ENCODE assay signal across 30 cellular contexts in genomic region chr7:103569621-103570305, GRCh38.
"Had no signal": no experiment of that assay in that cellular context is flagged by ENCODE, and none has a peak within 500 bp of the region (broad histone marks: within the 10 kb centered on the region; RNA-seq: fewer than 3 reads in every experiment).

No MANE protein-coding gene starts in this region.

- H3K4me1 ChIP-seq: ascending aorta had no signal

- H3K4me2 ChIP-seq: PC-9 had no signal

- H3K36me3 Mint-ChIP-seq: activated CD8-positive, alpha-beta memory T cell treated with anti-CD3 and anti-CD28 coated beads, Interleukin-2, amount 10 ng/mL, durations not matched to agents 7 days and 5 days; activated naive CD8-positive, alpha-beta T cell treated with anti-CD3 and anti-CD28 coated beads for 36 hours had no signal

- H3K4me3 ChIP-seq: ascending aorta, MG63, PC-9 had no signal

- H3K9me3 Mint-ChIP-seq: activated CD4-positive, alpha-beta memory T cell treated with anti-CD3 and anti-CD28 coated beads, Interleukin-2, amount 10 ng/mL, durations not matched to agents 7 days and 5 days; activated naive CD8-positive, alpha-beta T cell treated with anti-CD3 and anti-CD28 coated beads for 36 hours; activated T-helper 17 cell treated with anti-CD3 and anti-CD28 coated beads, Interleukin-2, amount 50 U/mL, for 72 hours had no signal

- H3K27ac Mint-ChIP-seq: activated CD4-positive, alpha-beta memory T cell treated with anti-CD3 and anti-CD28 coated beads, Interleukin-2, amount 10 ng/mL, durations not matched to agents 7 days and 5 days; activated CD8-positive, alpha-beta memory T cell treated with anti-CD3 and anti-CD28 coated beads, Interleukin-2, amount 10 ng/mL, durations not matched to agents 7 days and 5 days; activated naive CD8-positive, alpha-beta T cell treated with anti-CD3 and anti-CD28 coated beads for 36 hours; activated T-helper 17 cell treated with anti-CD3 and anti-CD28 coated beads, Interleukin-2, amount 50 U/mL, for 72 hours had no signal

- DNase-seq: activated CD4-positive, alpha-beta memory T cell treated with anti-CD3 and anti-CD28 coated beads, Interleukin-2, amount 10 ng/mL, durations not matched to agents 7 days and 5 days; activated CD4-positive, alpha-beta T cell treated with anti-CD3 and anti-CD28 coated beads for 1 hour; activated CD4-positive, alpha-beta T cell treated with anti-CD3 and anti-CD28 coated beads for 48 hours; activated CD4-positive, CD25-positive, alpha-beta regulatory T cell; activated CD8-positive, alpha-beta memory T cell treated with anti-CD3 and anti-CD28 coated beads for 24 hours; activated CD8-positive, alpha-beta memory T cell treated with anti-CD3 and anti-CD28 coated beads, Interleukin-2, amount 10 ng/mL, durations not matched to agents 7 days and 5 days; activated CD8-positive, alpha-beta memory T cell treated with anti-CD3 and anti-CD28 coated beads, Interleukin-2, amount 50 U/mL, for 48 hours; activated effector memory CD4-positive, alpha-beta T cell treated with anti-CD3 and anti-CD28 coated beads, Interleukin-2, amount 50 U/mL, for 16 hours; activated naive CD4-positive, alpha-beta T cell; activated naive CD4-positive, alpha-beta T cell treated with anti-CD3 and anti-CD28 coated beads, Interleukin-2, amount 50 U/mL, for 16 hours; activated naive CD8-positive, alpha-beta T cell treated with anti-CD3 and anti-CD28 coated beads for 36 hours; activated T-cell treated with anti-CD3 and anti-CD28 coated beads, Interleukin-2, amount 50 U/mL, for 48 hours; amygdala; Kasumi-1; KG1; NCI-H1048; NCI-H1105 treated with DMSO at 0.1 percent for 48 hours; NCI-H1436; NCI-H1694; NCI-H1930; NCI-H345; NCI-H524 treated with DMSO at 0.1 percent for 48 hours; PC-9; SW 1271; T1000; WERI-Rb-1 had no signal

- H3K27ac ChIP-seq: ascending aorta, PC-9, RWPE1, WERI-Rb-1 had no signal

- H2AFZ ChIP-seq: PC-9 had no signal

- H3K27me3 ChIP-seq: ascending aorta, MG63 had no signal

- H3K4me3 Mint-ChIP-seq: activated CD4-positive, alpha-beta memory T cell treated with anti-CD3 and anti-CD28 coated beads, Interleukin-2, amount 10 ng/mL, durations not matched to agents 7 days and 5 days; activated CD8-positive, alpha-beta memory T cell treated with anti-CD3 and anti-CD28 coated beads, Interleukin-2, amount 10 ng/mL, durations not matched to agents 7 days and 5 days; activated naive CD8-positive, alpha-beta T cell treated with anti-CD3 and anti-CD28 coated beads for 36 hours; activated T-helper 17 cell treated with anti-CD3 and anti-CD28 coated beads, Interleukin-2, amount 50 U/mL, for 72 hours had no signal

- H3K36me3 ChIP-seq: ascending aorta, MG63, WERI-Rb-1 had no signal

- H3K4me1 Mint-ChIP-seq: activated naive CD8-positive, alpha-beta T cell treated with anti-CD3 and anti-CD28 coated beads for 36 hours; activated T-helper 17 cell treated with anti-CD3 and anti-CD28 coated beads, Interleukin-2, amount 50 U/mL, for 72 hours had no signal

- H3K9me3 ChIP-seq: ascending aorta, MG63 had no signal
